18 cellular contexts compared by ENCODE assay signal in genomic region chr17:47875586-47875985, GRCh38. TPM values are rescaled to one million over a fixed set of nuclear protein-coding genes. Genes with fewer than 3 reads are reported as not detected.
DNase-seq lines count a peak whose midpoint lies in the region; ATAC-seq and TF ChIP-seq lines count a peak whose summit lies in the region.
"Had no signal": no experiment of that assay in that cellular context is flagged by ENCODE, and none has a peak within 500 bp of the region (broad histone marks: within the 10 kb centered on the region; RNA-seq: fewer than 3 reads in every experiment).

No MANE protein-coding gene starts in this region.

- no peaks in the 10 kb centered on the region for H3K9me2 ChIP-seq in GM23338 (ENCODE audit: insufficient read depth)
- H3K9me2 ChIP-seq: SK-N-SH had no signal

- H4K20me1 ChIP-seq in GM23338 (replicated peaks; ENCODE audit: insufficient read depth), result peaks cover 5% of the 10 kb centered on the region; the same call in 1 of the 2 replicates
- H4K20me1 ChIP-seq: BLaER1 treated with 17β-estradiol and CSF1 and Interleukin-3, amounts not matched to agents 10 nM and 100 nM had no signal

- H3F3A ChIP-seq in GM23338 (replicated peaks; ENCODE audit: low read depth), result peaks cover 8% of the 10 kb centered on the region; the same call in 1 of the 2 replicates

- ATAC-seq in GM23338 (no peak), right lobe of liver (peak; percentile 73 to 87 (median 75)), HG03025 (IDR thresholded peaks at IDR 0.05; ENCODE audit: low FRiP score, unreplicated experiment) (no peak)
- ATAC-seq in activated naive CD8-positive, alpha-beta T cell treated with anti-CD3 and anti-CD28 coated beads, Interleukin-2, amount 50 U/mL, for 24 hours, result no peak

- no peak overlapping the region for H2AFZ ChIP-seq in GM23338

- H3K27ac ChIP-seq in GM23338 (ENCODE audit: low read depth), result no peak overlapping the region
- H3K27ac ChIP-seq in right lobe of liver, result no peak overlapping the region
- H3K27ac ChIP-seq: BLaER1 treated with 17β-estradiol and CSF1 and Interleukin-3, amounts not matched to agents 10 nM and 100 nM; Peyer's patch had no signal

- no peak for DNase-seq in GM23338 (ENCODE audit: low spot score)
- peak; percentile 25 for DNase-seq in adipocyte (ENCODE audit: low read depth)
- DNase-seq in right lobe of liver, result no peak
- peak; percentile 32 for DNase-seq in renal cortical epithelial cell (ENCODE audit: low read depth)
- no peak for DNase-seq in stimulated activated CD4-positive, alpha-beta T cell treated with anti-CD3 and anti-CD28 coated beads, Interleukin-4, amount 100 ng/mL, for 4 hours
- DNase-seq in posterior vena cava (ENCODE audit: low spot score), result no peak
- no peak for DNase-seq in activated naive CD8-positive, alpha-beta T cell treated with anti-CD3 and anti-CD28 coated beads, Interleukin-2, amount 50 U/mL, for 24 hours
- DNase-seq: KBM-7, NCI-H1048, NCI-H1436 treated with DMSO at 0.1 percent for 48 hours, NCI-H2081 treated with DMSO at 0.1 percent for 48 hours, Right ventricle myocardium superior, SK-N-SH had no signal

- no peak overlapping the region for H3K4me3 ChIP-seq in GM23338
- H3K4me3 ChIP-seq in adipocyte (ENCODE audit: low read length), result peak overlapping the region; percentile 5
- no peak overlapping the region for H3K4me3 ChIP-seq in right lobe of liver
- H3K4me3 ChIP-seq: A549; BLaER1 treated with 17β-estradiol and CSF1 and Interleukin-3, amounts not matched to agents 10 nM and 100 nM; HAP-1; Peyer's patch had no signal

- WGBS in right lobe of liver (ENCODE audit: insufficient coverage, low coverage, low lambda C conversion rate, missing lambda C conversion rate), result 38% methylated on average over 4 of the region's 4 CpGs

- H3K4me3 Mint-ChIP-seq in GM23338, result no peak overlapping the region
- no peak overlapping the region for H3K4me3 Mint-ChIP-seq in activated naive CD8-positive, alpha-beta T cell treated with anti-CD3 and anti-CD28 coated beads, Interleukin-2, amount 50 U/mL, for 24 hours

- TF ChIP-seq CTCF in GM23338 (conservative IDR thresholded peaks at IDR 0.05; ENCODE audit: low read depth in 2 of 2) (no peak), right lobe of liver (IDR thresholded peaks at IDR 0.05) (no peak)

- H3K4me1 ChIP-seq in GM23338 (ENCODE audit: insufficient read depth) (peaks cover 46% of the 10 kb centered on the region), adipocyte (ENCODE audit: control insufficient read depth, insufficient read depth, low read length) (peaks cover 36% of the 10 kb centered on the region), right lobe of liver (peaks cover 0 to 8% (median 4%) of the 10 kb centered on the region in 4 donors)
- H3K4me1 ChIP-seq: HAP-1 had no signal

- no peaks in the 10 kb centered on the region for H3K36me3 Mint-ChIP-seq in GM23338 (ENCODE audit: low read depth)
- H3K36me3 Mint-ChIP-seq in activated naive CD8-positive, alpha-beta T cell treated with anti-CD3 and anti-CD28 coated beads, Interleukin-2, amount 50 U/mL, for 24 hours (ENCODE audit: low read depth), result no peaks in the 10 kb centered on the region

- no peak for TF ChIP-seq POLR2A in right lobe of liver (IDR thresholded peaks at IDR 0.05)

- H3K9me3 ChIP-seq in adipocyte (ENCODE audit: control insufficient read depth, low read length) (no peaks in the 10 kb centered on the region), right lobe of liver (no peaks in the 10 kb centered on the region)
- H3K9me3 ChIP-seq: A549; BLaER1 treated with 17β-estradiol and CSF1 and Interleukin-3, amounts not matched to agents 10 nM and 100 nM; HAP-1; Peyer's patch; SK-N-SH had no signal

- intact Hi-C loops in right lobe of liver (cut with DNase I) (no loop called here), posterior vena cava (cut with DNase I) (no loop called here)

- no peak overlapping the region for H3K9ac ChIP-seq in adipocyte (ENCODE audit: low read length)
- H3K9ac ChIP-seq: BLaER1 treated with 17β-estradiol and CSF1 and Interleukin-3, amounts not matched to agents 10 nM and 100 nM; SK-N-SH had no signal

- no peak overlapping the region for H3K27ac Mint-ChIP-seq in GM23338
- H3K27ac Mint-ChIP-seq in activated naive CD8-positive, alpha-beta T cell treated with anti-CD3 and anti-CD28 coated beads, Interleukin-2, amount 50 U/mL, for 24 hours, result no peak overlapping the region

- no peaks in the 10 kb centered on the region for H3K36me3 ChIP-seq in GM23338 (ENCODE audit: insufficient read depth)
- no peaks in the 10 kb centered on the region for H3K36me3 ChIP-seq in adipocyte (ENCODE audit: control insufficient read depth, insufficient read depth, low read length, severe bottlenecking)
- no peaks in the 10 kb centered on the region for H3K36me3 ChIP-seq in right lobe of liver
- H3K36me3 ChIP-seq: BLaER1 treated with 17β-estradiol and CSF1 and Interleukin-3, amounts not matched to agents 10 nM and 100 nM; HAP-1; Peyer's patch had no signal

- no peaks in the 10 kb centered on the region for H3K79me2 ChIP-seq in GM23338 (replicated peaks; ENCODE audit: insufficient read depth)

- H3K27me3 Mint-ChIP-seq in GM23338 (ENCODE audit: insufficient read depth, low read depth, poor library complexity), result peaks cover 39% of the 10 kb centered on the region
- peaks cover 46% of the 10 kb centered on the region for H3K27me3 Mint-ChIP-seq in activated naive CD8-positive, alpha-beta T cell treated with anti-CD3 and anti-CD28 coated beads, Interleukin-2, amount 50 U/mL, for 24 hours

- H3K9me3 Mint-ChIP-seq in GM23338, result no peaks in the 10 kb centered on the region
- H3K9me3 Mint-ChIP-seq in activated naive CD8-positive, alpha-beta T cell treated with anti-CD3 and anti-CD28 coated beads, Interleukin-2, amount 50 U/mL, for 24 hours, result no peaks in the 10 kb centered on the region

- peaks cover 46% of the 10 kb centered on the region for H3K27me3 ChIP-seq in GM23338 (ENCODE audit: insufficient read depth)
- peaks cover 8% of the 10 kb centered on the region for H3K27me3 ChIP-seq in adipocyte (replicated peaks; ENCODE audit: control insufficient read depth, insufficient read depth, low read length)
- H3K27me3 ChIP-seq in right lobe of liver, result no peaks in the 10 kb centered on the region
- H3K27me3 ChIP-seq: Peyer's patch had no signal

- peaks cover 56% of the 10 kb centered on the region for H3K4me1 Mint-ChIP-seq in GM23338
- peaks cover 6% of the 10 kb centered on the region for H3K4me1 Mint-ChIP-seq in activated naive CD8-positive, alpha-beta T cell treated with anti-CD3 and anti-CD28 coated beads, Interleukin-2, amount 50 U/mL, for 24 hours

- peak overlapping the region; percentile 51 for H3K4me2 ChIP-seq in GM23338
- H3K4me2 ChIP-seq: A549, SK-N-SH had no signal

TF ChIP-seq in GM23338, 12 proteins besides CTCF, POLR2A, EP300 and RAD21 (continues in another document):
- TF ChIP-seq JUNB (IDR thresholded peaks at IDR 0.05; ENCODE audit: unreplicated experiment), result no peak
- TF ChIP-seq, protein P1, sequence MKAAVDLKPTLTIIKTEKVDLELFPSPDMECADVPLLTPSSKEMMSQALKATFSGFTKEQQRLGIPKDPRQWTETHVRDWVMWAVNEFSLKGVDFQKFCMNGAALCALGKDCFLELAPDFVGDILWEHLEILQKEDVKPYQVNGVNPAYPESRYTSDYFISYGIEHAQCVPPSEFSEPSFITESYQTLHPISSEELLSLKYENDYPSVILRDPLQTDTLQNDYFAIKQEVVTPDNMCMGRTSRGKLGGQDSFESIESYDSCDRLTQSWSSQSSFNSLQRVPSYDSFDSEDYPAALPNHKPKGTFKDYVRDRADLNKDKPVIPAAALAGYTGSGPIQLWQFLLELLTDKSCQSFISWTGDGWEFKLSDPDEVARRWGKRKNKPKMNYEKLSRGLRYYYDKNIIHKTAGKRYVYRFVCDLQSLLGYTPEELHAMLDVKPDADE (IDR thresholded peaks at IDR 0.05), result no peak

RNA-seq across cellular contexts. Expression of gene SP2, which starts 20.4 kb away (rescaled TPM):
- total RNA-seq in GM23338 (2014; rRNA removed; shearing (Covaris generic)), result 6.0 and 7.6 TPM in 2 replicates
- polyA plus RNA-seq in GM23338 (2016; fragmentation: Nextera tagmentation; extraction: Ambion mirVana), result 10.8 and 12.9 TPM in 2 replicates
- total RNA-seq in right lobe of liver, result 1 to 10 TPM; 3.1 to 7.9 (median 5.5) TPM
- total RNA-seq in renal cortical epithelial cell, result 0.35 and 3.1 TPM in 2 replicates
- 10 to 100 TPM; 13.0 to 15.8 TPM for total RNA-seq in posterior vena cava

RNA-seq across cellular contexts. Expression of gene SP6, which starts 24.6 kb away (rescaled TPM):
- 0.82 and 1.0 TPM in 2 replicates for total RNA-seq in GM23338 (2014; rRNA removed; shearing (Covaris generic))
- polyA plus RNA-seq in GM23338 (2016; fragmentation: Nextera tagmentation; extraction: Ambion mirVana), result 0.13 and 0.23 TPM in 2 replicates
- total RNA-seq in right lobe of liver (under 1 TPM in 3 of 6 experiments, not detected in 3; 0.09 to 0.12 (median 0.11) TPM), renal cortical epithelial cell (0.87 and 1.2 TPM in 2 replicates), posterior vena cava (under 1 TPM; 0.19 to 0.48 TPM)

RNA-seq across cellular contexts. Expression of gene SCRN2, which starts 34.5 kb away (rescaled TPM):
- 39.1 and 40.6 TPM in 2 replicates for total RNA-seq in GM23338 (2014; rRNA removed; shearing (Covaris generic))
- polyA plus RNA-seq in GM23338 (2016; fragmentation: Nextera tagmentation; extraction: Ambion mirVana), result 44.0 and 45.5 TPM in 2 replicates
- total RNA-seq in right lobe of liver (10 to 100 TPM; 18.1 to 25.7 (median 19.6) TPM), renal cortical epithelial cell (21.3 and 50.4 TPM in 2 replicates), posterior vena cava (10 to 100 TPM; 13.3 to 17.8 TPM)

RNA-seq across cellular contexts. Expression of gene LRRC46, which starts 44.1 kb away (rescaled TPM):
- total RNA-seq in GM23338 (2014; rRNA removed; shearing (Covaris generic)), result 0.35 TPM in 1 of 2 replicates, not detected in the other
- 0.14 and 0.18 TPM in 2 replicates for polyA plus RNA-seq in GM23338 (2016; fragmentation: Nextera tagmentation; extraction: Ambion mirVana)
- total RNA-seq in right lobe of liver (under 1 TPM; 0.12 to 0.44 (median 0.35) TPM), renal cortical epithelial cell (0.45 TPM in 1 of 2 replicates, not detected in the other), posterior vena cava (not detected)

RNA-seq across cellular contexts. Expression of gene MRPL10, which starts 44.2 kb away (rescaled TPM):
- total RNA-seq in GM23338 (2014; rRNA removed; shearing (Covaris generic)), result 74.7 and 75.8 TPM in 2 replicates
- polyA plus RNA-seq in GM23338 (2016; fragmentation: Nextera tagmentation; extraction: Ambion mirVana), result 50.2 and 53.5 TPM in 2 replicates
- total RNA-seq in right lobe of liver (10 to 100 TPM; 14.4 to 26.1 (median 16.3) TPM), renal cortical epithelial cell (21.0 and 25.4 TPM in 2 replicates), posterior vena cava (10 to 100 TPM; 23.9 to 28.6 TPM)

Comparison
In these comparisons a context has a peak if more than half of its experiments do, and no peak if none do; other contexts are left out.
1. ATAC-seq: peak in right lobe of liver (4 of 4); none in GM23338 (single experiment), HG03025 (single experiment) and activated naive CD8-positive, alpha-beta T cell treated with anti-CD3 and anti-CD28 coated beads, Interleukin-2, amount 50 U/mL, for 24 hours (single experiment).
2. DNase-seq: peak in adipocyte (single experiment) and renal cortical epithelial cell (single experiment); none in GM23338 (single experiment), right lobe of liver (0 of 3), stimulated activated CD4-positive, alpha-beta T cell treated with anti-CD3 and anti-CD28 coated beads, Interleukin-4, amount 100 ng/mL, for 4 hours (0 of 2), posterior vena cava (single experiment) and activated naive CD8-positive, alpha-beta T cell treated with anti-CD3 and anti-CD28 coated beads, Interleukin-2, amount 50 U/mL, for 24 hours (single experiment).